In genomic region chrX:108439434-108439883, GRCh38 we compare ENCODE assay signal across 8 cellular contexts. TPM values are rescaled to one million over a fixed set of nuclear protein-coding genes. Genes with fewer than 3 reads are reported as not detected.
A peak's percentile ranks its signal among the peaks of the same experiment; 100 is the strongest.
DNase-seq lines count a peak whose midpoint lies in the region; ATAC-seq and TF ChIP-seq lines count a peak whose summit lies in the region.

COL4A5 (plus strand) TSS chrX:108439838; CDS start chrX:108440126, 288 bp downstream.

- 2 to 17% methylated on average over 12 of the region's 12 CpGs for WGBS in tibial nerve, 2 donors

- no peak for TF ChIP-seq EP300 in tibial nerve (IDR thresholded peaks at IDR 0.05)

- ATAC-seq in HG03442 (IDR thresholded peaks at IDR 0.05; ENCODE audit: unreplicated experiment) (no peak), GM19455 (IDR thresholded peaks at IDR 0.05; ENCODE audit: unreplicated experiment) (no peak)

- peak within 1 kb of the TSS; percentile 45 for H3K4me3 ChIP-seq in SJSA1
- peak within 1 kb of the TSS; percentile 81 for H3K4me3 ChIP-seq in epithelial cell of esophagus (ENCODE audit: low read length)
- H3K4me3 ChIP-seq in tibial nerve = peak within 1 kb of the TSS; percentile 19 to 53 (median 34)

- H3K27me3 ChIP-seq in SJSA1 (replicated peaks) = no peaks in the 10 kb centered on the region
- peaks cover 0 to 35% of the 10 kb centered on the region in 2 donors for H3K27me3 ChIP-seq in tibial nerve

- DNase-seq in AG09319 (ENCODE audit: extremely low read depth, low read depth) = peak; percentile 45
- DNase-seq in HT1080 (ENCODE audit: low read depth) = peak; percentile 76
- DNase-seq in SJSA1 (ENCODE audit: low read depth in 1 of 2, low spot score in 2 of 2) = peak; percentile 61 to 76
- DNase-seq in epithelial cell of esophagus (ENCODE audit: low read depth) = peak; percentile 91
- peak; percentile 60 for DNase-seq in medulla oblongata (ENCODE audit: extremely low spot score)
- peak in 1 of 2 donors; percentile 4 for DNase-seq in tibial nerve (ENCODE audit: low spot score in 2 of 2)

- H3K27ac ChIP-seq in SJSA1 (0 out of 2 replicates have a peak within 1 kb of the TSS, but pooled peaks have one; percentile 28), tibial nerve (peak within 1 kb of the TSS in 2 of 4 donors; percentile 1 to 22)

- H3K9me3 ChIP-seq in SJSA1 (replicated peaks) (no peaks in the 10 kb centered on the region), tibial nerve (no peaks in the 10 kb centered on the region)

- H3K4me1 ChIP-seq in SJSA1 (replicated peaks) (no peaks in the 10 kb centered on the region), tibial nerve (no peaks in the 10 kb centered on the region)

- TF ChIP-seq CTCF in AG09319 (IDR thresholded peaks at IDR 0.05; ENCODE audit: low read depth, low read length) = no peak
- TF ChIP-seq CTCF in epithelial cell of esophagus (IDR thresholded peaks at IDR 0.05; ENCODE audit: insufficient read depth, low read depth, low read length, missing control alignments) = no peak
- no peak for TF ChIP-seq CTCF in tibial nerve (IDR thresholded peaks at IDR 0.05)

- no peak for TF ChIP-seq POLR2A in tibial nerve (IDR thresholded peaks at IDR 0.05)

- H3K36me3 ChIP-seq in SJSA1 = no peaks in the 10 kb centered on the region; the same call in 1 of the 2 replicates
- H3K36me3 ChIP-seq in tibial nerve = no peaks in the 10 kb centered on the region

RNA-seq across cellular contexts. Expression of gene COL4A5, which starts in this region (rescaled TPM):
- 6.8 and 7.2 TPM in 2 replicates for total RNA-seq in HT1080 (2014; rRNA removed; shearing (Covaris generic))
- polyA plus RNA-seq in HT1080 (2015; cell fraction: cytosol; rRNA removed) = 4.7 and 6.7 TPM in 2 replicates
- 73.9 and 78.0 TPM in 2 replicates for polyA plus RNA-seq in HT1080 (2015; cell fraction: nucleus; rRNA removed)
- total RNA-seq in SJSA1 (2014; rRNA removed; shearing (Covaris generic)) = 30.5 and 68.7 TPM in 2 replicates
- total RNA-seq in tibial nerve = 10 to 100 TPM in 2 of 4 donors, 1 to 10 TPM in 2; 7.4 to 24.9 (median 15.7) TPM
